Comparison of ENCODE assay signal across 3 cellular contexts in genomic region chr16:81442909-81443687, GRCh38.
TF ChIP-seq lines count a peak whose summit lies in the region.

No MANE protein-coding gene starts in this region.

TF ChIP-seq in A549, 52 proteins besides CTCF, POLR2A, EP300 and RAD21 (continued from another document):
- TF ChIP-seq MYC (IDR thresholded peaks at IDR 0.05; ENCODE audit: borderline replicate concordance, low read length) (no peak), GATA3 (IDR thresholded peaks at IDR 0.05; ENCODE audit: borderline replicate concordance) (no peak), MAFK (IDR thresholded peaks at IDR 0.05; ENCODE audit: partially characterized antibody) (no peak), SMC3 (IDR thresholded peaks at IDR 0.05) (no peak), CHD4 (IDR thresholded peaks at IDR 0.05; ENCODE audit: borderline replicate concordance) (no peak)

TF ChIP-seq in GM23338, 12 proteins besides CTCF, POLR2A, EP300 and RAD21 (continued from another document):
- TF ChIP-seq ETS1 (IDR thresholded peaks at IDR 0.05) (no peak), EZH2 (IDR thresholded peaks at IDR 0.05; ENCODE audit: low read depth, unreplicated experiment) (no peak), JUNB (IDR thresholded peaks at IDR 0.05; ENCODE audit: unreplicated experiment) (no peak), POLR2AphosphoS5 (IDR thresholded peaks at IDR 0.05; ENCODE audit: low read depth) (no peak), NANOG (IDR thresholded peaks at IDR 0.05; ENCODE audit: borderline replicate concordance) (no peak), ZNF331 (CRISPR knock-in tag; IDR thresholded peaks at IDR 0.05; ENCODE audit: low read depth) (no peak), ZNF114 (CRISPR knock-in tag; IDR thresholded peaks at IDR 0.05) (no peak), REST (IDR thresholded peaks at IDR 0.05; ENCODE audit: unreplicated experiment) (no peak), EZH2phosphoT487 (IDR thresholded peaks at IDR 0.05; ENCODE audit: unreplicated experiment) (no peak), ZNF462 (CRISPR knock-in tag; IDR thresholded peaks at IDR 0.05) (no peak), CREB1 (CRISPR knock-in tag; IDR thresholded peaks at IDR 0.05; ENCODE audit: low read depth) (no peak)

TF ChIP-seq in K562, 482 proteins besides CTCF, POLR2A, EP300 and RAD21:
- TF ChIP-seq, protein P1, sequence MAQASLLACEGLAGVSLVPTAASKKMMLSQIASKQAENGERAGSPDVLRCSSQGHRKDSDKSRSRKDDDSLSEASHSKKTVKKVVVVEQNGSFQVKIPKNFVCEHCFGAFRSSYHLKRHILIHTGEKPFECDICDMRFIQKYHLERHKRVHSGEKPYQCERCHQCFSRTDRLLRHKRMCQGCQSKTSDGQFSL (CRISPR knock-in tag; IDR thresholded peaks at IDR 0.05) = peak; percentile 10; the same call in 1 of the 2 replicates
- TF ChIP-seq, protein P1 (tag; IDR thresholded peaks at IDR 0.05) = no peak
- no peak for TF ChIP-seq ZNF398 (CRISPR knock-in tag; IDR thresholded peaks at IDR 0.05)
- TF ChIP-seq ATF1 (CRISPR knock-in tag; IDR thresholded peaks at IDR 0.05) = no peak
- no peak for TF ChIP-seq ATF1 (tag; IDR thresholded peaks at IDR 0.05)
- TF ChIP-seq NR0B1 (IDR thresholded peaks at IDR 0.05; ENCODE audit: partially characterized antibody) = no peak
- TF ChIP-seq ZNF263 (CRISPR knock-in tag; IDR thresholded peaks at IDR 0.05; ENCODE audit: borderline replicate concordance) = peak; percentile 93
- TF ChIP-seq LEF1 (IDR thresholded peaks at IDR 0.05) = no peak
- TF ChIP-seq, protein P2, sequence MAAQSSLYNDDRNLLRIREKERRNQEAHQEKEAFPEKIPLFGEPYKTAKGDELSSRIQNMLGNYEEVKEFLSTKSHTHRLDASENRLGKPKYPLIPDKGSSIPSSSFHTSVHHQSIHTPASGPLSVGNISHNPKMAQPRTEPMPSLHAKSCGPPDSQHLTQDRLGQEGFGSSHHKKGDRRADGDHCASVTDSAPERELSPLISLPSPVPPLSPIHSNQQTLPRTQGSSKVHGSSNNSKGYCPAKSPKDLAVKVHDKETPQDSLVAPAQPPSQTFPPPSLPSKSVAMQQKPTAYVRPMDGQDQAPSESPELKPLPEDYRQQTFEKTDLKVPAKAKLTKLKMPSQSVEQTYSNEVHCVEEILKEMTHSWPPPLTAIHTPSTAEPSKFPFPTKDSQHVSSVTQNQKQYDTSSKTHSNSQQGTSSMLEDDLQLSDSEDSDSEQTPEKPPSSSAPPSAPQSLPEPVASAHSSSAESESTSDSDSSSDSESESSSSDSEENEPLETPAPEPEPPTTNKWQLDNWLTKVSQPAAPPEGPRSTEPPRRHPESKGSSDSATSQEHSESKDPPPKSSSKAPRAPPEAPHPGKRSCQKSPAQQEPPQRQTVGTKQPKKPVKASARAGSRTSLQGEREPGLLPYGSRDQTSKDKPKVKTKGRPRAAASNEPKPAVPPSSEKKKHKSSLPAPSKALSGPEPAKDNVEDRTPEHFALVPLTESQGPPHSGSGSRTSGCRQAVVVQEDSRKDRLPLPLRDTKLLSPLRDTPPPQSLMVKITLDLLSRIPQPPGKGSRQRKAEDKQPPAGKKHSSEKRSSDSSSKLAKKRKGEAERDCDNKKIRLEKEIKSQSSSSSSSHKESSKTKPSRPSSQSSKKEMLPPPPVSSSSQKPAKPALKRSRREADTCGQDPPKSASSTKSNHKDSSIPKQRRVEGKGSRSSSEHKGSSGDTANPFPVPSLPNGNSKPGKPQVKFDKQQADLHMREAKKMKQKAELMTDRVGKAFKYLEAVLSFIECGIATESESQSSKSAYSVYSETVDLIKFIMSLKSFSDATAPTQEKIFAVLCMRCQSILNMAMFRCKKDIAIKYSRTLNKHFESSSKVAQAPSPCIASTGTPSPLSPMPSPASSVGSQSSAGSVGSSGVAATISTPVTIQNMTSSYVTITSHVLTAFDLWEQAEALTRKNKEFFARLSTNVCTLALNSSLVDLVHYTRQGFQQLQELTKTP (IDR thresholded peaks at IDR 0.05; ENCODE audit: low read depth in 1 of 2, partially characterized antibody in 2 of 2) = no peak
- TF ChIP-seq ETV1 (tag; conservative IDR thresholded peaks at IDR 0.05; ENCODE audit: low read depth) = no peak
- 0 out of 2 replicates have a peak, but pooled peaks have one; percentile 18 for TF ChIP-seq CREB1 (IDR thresholded peaks at IDR 0.05)
- TF ChIP-seq CREB1 (CRISPR knock-in tag; IDR thresholded peaks at IDR 0.05) = no peak
- no peak for TF ChIP-seq ZFP30 (CRISPR knock-in tag; IDR thresholded peaks at IDR 0.05; ENCODE audit: borderline replicate concordance)
